In the genomic region with DNA sequence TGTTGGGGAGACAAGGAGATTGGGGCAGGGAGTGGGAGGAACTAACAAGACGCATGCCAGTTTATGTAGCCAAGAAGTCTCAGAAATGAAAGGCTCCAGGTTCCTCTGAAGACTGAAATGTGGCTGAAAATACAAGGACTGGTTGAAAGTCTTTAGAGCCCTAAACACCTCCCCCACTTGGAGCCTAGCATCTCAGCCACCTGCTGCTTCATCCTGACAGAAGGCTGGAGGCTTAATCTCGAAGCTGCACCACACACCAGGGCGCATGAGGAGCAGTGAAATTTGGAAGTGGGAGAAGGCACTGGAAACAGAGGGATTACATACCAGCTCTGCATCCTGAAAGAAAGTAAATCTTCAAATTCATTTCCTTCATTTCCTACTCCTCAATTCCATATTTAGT, we compare ENCODE assay signal across 33 cellular contexts.
DNase-seq lines count a peak whose midpoint lies in the region; ATAC-seq and TF ChIP-seq lines count a peak whose summit lies in the region.
"Had no signal": no experiment of that assay in that cellular context is flagged by ENCODE, and none has a peak within 500 bp of the region (broad histone marks: within the 10 kb centered on the region; RNA-seq: fewer than 3 reads in every experiment).

No MANE protein-coding gene starts in this region.

- 0 out of 2 replicates have a peak overlapping the region, but pooled peaks have one; percentile 4 for H3K4me3 ChIP-seq in HUES48 (ENCODE audit: low read depth, low read length)
- peak overlapping the region; percentile 1 for H3K4me3 ChIP-seq in iPS-18a (ENCODE audit: low read length)
- H3K4me3 ChIP-seq: GM23248, left lung, Peyer's patch, smooth muscle cell had no signal

- H3K36me3 ChIP-seq in HUES48 (ENCODE audit: control insufficient read depth, insufficient read depth, low read length) (no peaks in the 10 kb centered on the region), iPS-18a (ENCODE audit: control insufficient read depth, low read depth, low read length) (no peaks in the 10 kb centered on the region)
- H3K36me3 ChIP-seq: left lung, Peyer's patch had no signal

- DNase-seq in D341Med (ENCODE audit: low spot score) (peak; percentile 21), WTC11 (ENCODE audit: low spot score) (peak; percentile 8), natural killer cell (no peak), SKM-1 (lab: John Stamatoyannopoulos, UW; ENCODE audit: unreplicated experiment) (no peak)
- DNase-seq: activated CD4-positive, alpha-beta T cell treated with anti-CD3 and anti-CD28 coated beads for 48 hours; amygdala; CD4-positive, alpha-beta memory T cell; effector CD4-positive, alpha-beta T cell; EL; GM23248; HFFc6; islet precursor cell; KG1; left lung; mesenchymal stem cell; NCI-H1092 treated with DMSO at 0.1 percent for 48 hours; NCI-H187 treated with DMSO at 0.1 percent for 48 hours; NCI-H526; Peyer's patch; right cardiac atrium; SHP77 treated with DMSO at 0.1 percent for 48 hours; stimulated activated naive CD8-positive, alpha-beta T cell treated with anti-CD3 and anti-CD28 coated beads, Interleukin-15, Interleukin-2, amounts not matched to agents 100 U/mL and 50 U/mL, for 24 hours; SW 1271; T-helper 9 cell had no signal

- H3K4me3 Mint-ChIP-seq in WTC11: no peak overlapping the region
- no peak overlapping the region for H3K4me3 Mint-ChIP-seq in natural killer cell
- H3K4me3 Mint-ChIP-seq: B cell; CD4-positive, alpha-beta memory T cell; HFFc6 had no signal

- peak overlapping the region; percentile 0 for H3K27ac ChIP-seq in HUES48 (ENCODE audit: low read depth, low read length)
- H3K27ac ChIP-seq in iPS-18a (ENCODE audit: low read length): no peak overlapping the region
- H3K27ac ChIP-seq: epithelial cell of prostate, GM23248, left lung, Peyer's patch, VCaP had no signal

- H3K9me3 ChIP-seq in HUES48 (ENCODE audit: control insufficient read depth, insufficient read depth, low read length) (no peaks in the 10 kb centered on the region), iPS-18a (ENCODE audit: control insufficient read depth, low read depth, low read length) (peaks cover 5% of the 10 kb centered on the region)
- H3K9me3 ChIP-seq: left lung, Peyer's patch had no signal

- H3K9me3 Mint-ChIP-seq in WTC11: no peaks in the 10 kb centered on the region
- no peaks in the 10 kb centered on the region for H3K9me3 Mint-ChIP-seq in natural killer cell
- H3K9me3 Mint-ChIP-seq: activated naive CD4-positive, alpha-beta T cell treated with anti-CD3 and anti-CD28 coated beads, Interleukin-2, amount 50 U/mL, for 72 hours; HFFc6 had no signal

- peaks cover 44% of the 10 kb centered on the region for H3K4me1 ChIP-seq in HUES48 (ENCODE audit: control insufficient read depth, insufficient read depth, low read length)
- peaks cover 19% of the 10 kb centered on the region for H3K4me1 ChIP-seq in iPS-18a (ENCODE audit: control insufficient read depth, low read depth, low read length)
- H3K4me1 ChIP-seq: left lung, Peyer's patch had no signal

- no peaks in the 10 kb centered on the region for H3K27me3 ChIP-seq in HUES48 (ENCODE audit: control insufficient read depth, insufficient read depth, low read length)
- H3K27me3 ChIP-seq in iPS-18a (ENCODE audit: control insufficient read depth, insufficient read depth, low read length): no peaks in the 10 kb centered on the region
- H3K27me3 ChIP-seq: left lung, Peyer's patch had no signal

- ATAC-seq in WTC11 (peak; percentile 51), GM21360 (IDR thresholded peaks at IDR 0.05; ENCODE audit: unreplicated experiment) (no peak), GM21381 (IDR thresholded peaks at IDR 0.05; ENCODE audit: unreplicated experiment) (no peak), natural killer cell (no peak)
- ATAC-seq: activated naive CD4-positive, alpha-beta T cell treated with anti-CD3 and anti-CD28 coated beads, Interleukin-2, amount 50 U/mL, for 72 hours; left lung; right cardiac atrium; stimulated activated naive CD8-positive, alpha-beta T cell treated with anti-CD3 and anti-CD28 coated beads, Interleukin-15, Interleukin-2, amounts not matched to agents 100 U/mL and 50 U/mL, for 24 hours had no signal

- intact Hi-C loops in natural killer cell (cut with micrococcal nuclease): no loop called here

- H3K9ac ChIP-seq in HUES48 (ENCODE audit: low read depth, low read length) (no peak overlapping the region), iPS-18a (ENCODE audit: low read length) (no peak overlapping the region)
- H3K9ac ChIP-seq: GM23248 had no signal

- no peaks in the 10 kb centered on the region for H3K27me3 Mint-ChIP-seq in WTC11 (ENCODE audit: low read depth)
- no peaks in the 10 kb centered on the region for H3K27me3 Mint-ChIP-seq in natural killer cell (ENCODE audit: low read depth in 2 of 2)
- H3K27me3 Mint-ChIP-seq: B cell; CD4-positive, alpha-beta memory T cell had no signal

- POLR2A ChIA-PET in WTC11 (lab: Charles Lee): no interaction called here

- no peak overlapping the region for H3K27ac Mint-ChIP-seq in WTC11
- H3K27ac Mint-ChIP-seq in natural killer cell: no peak overlapping the region
- H3K27ac Mint-ChIP-seq: activated naive CD4-positive, alpha-beta T cell treated with anti-CD3 and anti-CD28 coated beads, Interleukin-2, amount 50 U/mL, for 72 hours; B cell; CD4-positive, alpha-beta memory T cell; HFFc6 had no signal

- H3K36me3 Mint-ChIP-seq in WTC11: no peaks in the 10 kb centered on the region
- no peaks in the 10 kb centered on the region for H3K36me3 Mint-ChIP-seq in natural killer cell
- H3K36me3 Mint-ChIP-seq: activated naive CD4-positive, alpha-beta T cell treated with anti-CD3 and anti-CD28 coated beads, Interleukin-2, amount 50 U/mL, for 72 hours; CD4-positive, alpha-beta memory T cell had no signal

- CTCF ChIA-PET in WTC11 (lab: Charles Lee): no interaction called here

- H3K4me1 Mint-ChIP-seq in WTC11 (peaks cover 48% of the 10 kb centered on the region), natural killer cell (no peaks in the 10 kb centered on the region)
- H3K4me1 Mint-ChIP-seq: CD4-positive, alpha-beta memory T cell had no signal

- TF ChIP-seq CTCF in WTC11 (IDR thresholded peaks at IDR 0.05) (no peak), natural killer cell (IDR thresholded peaks at IDR 0.05) (no peak)

TF ChIP-seq in WTC11, 78 proteins besides CTCF, POLR2A, EP300 and RAD21 (continues in another document):
- TF ChIP-seq ATF1 (CRISPR knock-in tag; IDR thresholded peaks at IDR 0.05) (no peak), CREM (CRISPR knock-in tag; IDR thresholded peaks at IDR 0.05) (no peak), TCF7 (CRISPR knock-in tag; IDR thresholded peaks at IDR 0.05; ENCODE audit: low read depth) (no peak), ZNF281 (CRISPR knock-in tag; IDR thresholded peaks at IDR 0.05) (no peak)
- TF ChIP-seq, protein P1, sequence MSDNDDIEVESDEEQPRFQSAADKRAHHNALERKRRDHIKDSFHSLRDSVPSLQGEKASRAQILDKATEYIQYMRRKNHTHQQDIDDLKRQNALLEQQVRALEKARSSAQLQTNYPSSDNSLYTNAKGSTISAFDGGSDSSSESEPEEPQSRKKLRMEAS (CRISPR knock-in tag; IDR thresholded peaks at IDR 0.05): no peak
- TF ChIP-seq, protein P2, sequence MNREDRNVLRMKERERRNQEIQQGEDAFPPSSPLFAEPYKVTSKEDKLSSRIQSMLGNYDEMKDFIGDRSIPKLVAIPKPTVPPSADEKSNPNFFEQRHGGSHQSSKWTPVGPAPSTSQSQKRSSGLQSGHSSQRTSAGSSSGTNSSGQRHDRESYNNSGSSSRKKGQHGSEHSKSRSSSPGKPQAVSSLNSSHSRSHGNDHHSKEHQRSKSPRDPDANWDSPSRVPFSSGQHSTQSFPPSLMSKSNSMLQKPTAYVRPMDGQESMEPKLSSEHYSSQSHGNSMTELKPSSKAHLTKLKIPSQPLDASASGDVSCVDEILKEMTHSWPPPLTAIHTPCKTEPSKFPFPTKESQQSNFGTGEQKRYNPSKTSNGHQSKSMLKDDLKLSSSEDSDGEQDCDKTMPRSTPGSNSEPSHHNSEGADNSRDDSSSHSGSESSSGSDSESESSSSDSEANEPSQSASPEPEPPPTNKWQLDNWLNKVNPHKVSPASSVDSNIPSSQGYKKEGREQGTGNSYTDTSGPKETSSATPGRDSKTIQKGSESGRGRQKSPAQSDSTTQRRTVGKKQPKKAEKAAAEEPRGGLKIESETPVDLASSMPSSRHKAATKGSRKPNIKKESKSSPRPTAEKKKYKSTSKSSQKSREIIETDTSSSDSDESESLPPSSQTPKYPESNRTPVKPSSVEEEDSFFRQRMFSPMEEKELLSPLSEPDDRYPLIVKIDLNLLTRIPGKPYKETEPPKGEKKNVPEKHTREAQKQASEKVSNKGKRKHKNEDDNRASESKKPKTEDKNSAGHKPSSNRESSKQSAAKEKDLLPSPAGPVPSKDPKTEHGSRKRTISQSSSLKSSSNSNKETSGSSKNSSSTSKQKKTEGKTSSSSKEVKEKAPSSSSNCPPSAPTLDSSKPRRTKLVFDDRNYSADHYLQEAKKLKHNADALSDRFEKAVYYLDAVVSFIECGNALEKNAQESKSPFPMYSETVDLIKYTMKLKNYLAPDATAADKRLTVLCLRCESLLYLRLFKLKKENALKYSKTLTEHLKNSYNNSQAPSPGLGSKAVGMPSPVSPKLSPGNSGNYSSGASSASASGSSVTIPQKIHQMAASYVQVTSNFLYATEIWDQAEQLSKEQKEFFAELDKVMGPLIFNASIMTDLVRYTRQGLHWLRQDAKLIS (CRISPR knock-in tag; IDR thresholded peaks at IDR 0.05; ENCODE audit: borderline replicate concordance): no peak

Comparison
In these comparisons a context has a peak if more than half of its experiments do, and no peak if none do; other contexts are left out.
1. DNase-seq: peak in D341Med (single experiment) and WTC11 (single experiment); none in natural killer cell (single experiment) and SKM-1 (single experiment).